In the genomic region with DNA sequence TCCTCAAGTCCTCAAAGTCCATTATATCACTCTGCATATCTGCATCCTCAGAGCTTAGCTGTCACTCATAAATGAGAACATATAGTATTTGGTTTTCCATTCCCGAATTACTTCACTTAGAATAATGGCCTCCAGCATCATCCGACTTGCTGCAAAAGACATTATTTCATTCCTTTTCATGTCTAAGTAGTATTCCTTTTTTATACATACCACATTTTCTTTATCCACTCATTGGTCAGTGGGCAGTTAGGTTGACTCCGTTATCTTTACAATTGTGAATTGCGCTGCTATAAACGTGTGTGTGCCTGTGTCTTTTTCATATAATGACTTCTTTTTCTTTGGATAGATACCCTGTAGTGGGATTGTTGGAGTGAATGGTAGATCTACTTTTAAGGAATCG, we compare ENCODE assay signal across 6 cellular contexts.
"Had no signal": no experiment of that assay in that cellular context is flagged by ENCODE, and none has a peak within 500 bp of the region (broad histone marks: within the 10 kb centered on the region; RNA-seq: fewer than 3 reads in every experiment).

No MANE protein-coding gene starts in this region.

- DNase-seq: H7, IMR-90, KG1 had no signal

- H3K4me3 Mint-ChIP-seq: GM23338 had no signal

- H3K4me1 ChIP-seq: HAP-1 had no signal

- H3K4me3 ChIP-seq: GM23338, HAP-1, K562 had no signal

- H2AFZ ChIP-seq: GM23338 had no signal

- H3K4me2 ChIP-seq: GM23338 had no signal

- H3K36me3 ChIP-seq: HAP-1 had no signal

- H3K27ac Mint-ChIP-seq: GM23338 had no signal

- H3K9me3 ChIP-seq: HAP-1 had no signal
